Comparison of ENCODE assay signal across 8 cellular contexts in the genomic region with DNA sequence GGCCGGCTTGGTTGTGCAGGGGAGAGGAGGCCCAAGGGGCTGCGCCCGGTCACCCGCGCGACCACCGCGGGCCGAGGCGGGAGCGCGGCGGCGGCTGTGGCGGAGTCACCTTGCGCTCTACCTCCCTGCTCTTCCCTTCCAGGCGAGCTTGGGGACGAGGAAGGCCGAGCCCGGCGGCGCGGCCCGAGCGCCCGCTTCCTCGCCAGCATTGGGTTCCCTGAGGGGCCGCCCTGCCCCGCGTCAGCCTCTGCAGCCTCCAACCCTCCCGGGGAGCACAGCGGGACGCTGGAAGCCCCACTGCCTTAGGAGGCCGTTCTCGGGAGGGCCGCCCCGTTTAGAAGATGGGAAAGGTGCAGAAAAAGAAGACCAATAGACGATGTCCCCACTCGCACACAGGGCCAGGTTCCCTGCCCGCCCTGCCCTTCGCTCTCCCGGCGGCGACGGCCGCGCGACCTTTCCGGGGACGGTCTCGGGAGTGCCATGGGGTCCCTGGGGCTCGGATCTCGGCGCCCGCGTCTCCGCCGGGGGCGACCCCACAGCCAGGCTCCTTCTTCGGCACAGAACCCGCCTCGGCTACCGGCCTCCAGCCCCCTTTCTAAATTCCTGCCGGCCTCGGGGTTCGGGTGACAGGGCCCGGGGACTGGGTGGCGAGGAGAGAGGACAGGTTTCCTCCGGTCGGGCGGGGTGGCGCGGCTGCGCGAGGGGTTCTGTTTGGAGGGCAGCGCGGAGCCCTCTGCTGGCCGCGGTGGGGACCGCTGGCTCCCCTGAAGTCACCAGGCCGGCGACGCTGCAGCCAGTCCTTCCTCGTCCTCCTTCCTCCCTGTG.
DNase-seq lines count a peak whose midpoint lies in the region; ATAC-seq, FAIRE-seq and TF ChIP-seq lines count a peak whose summit lies in the region.

No MANE protein-coding gene starts in this region.

- DNase-seq in ACHN (peak; percentile 75), NCI-H2227 (lab: John Stamatoyannopoulos, UW; ENCODE audit: unreplicated experiment) (peak; percentile 87), cerebellum (ENCODE audit: low spot score) (peak; percentile 91), kidney (peak; percentile 95)
- peak; percentile 71 for DNase-seq in activated CD4-positive, alpha-beta T cell treated with anti-CD3 and anti-CD28 coated beads for 1 hour
- peak; percentile 72 to 84 (median 78) for DNase-seq in stimulated activated CD4-positive, alpha-beta T cell treated with anti-CD3 and anti-CD28 coated beads, Interleukin-12 subunit alpha, Interleukin-12 subunit beta, amount 100 ng/mL, for 48 hours (ENCODE audit: low read depth in 2 of 3, low spot score in 1 of 3)

- H3K4me1 ChIP-seq in kidney (ENCODE audit: control insufficient read depth in 1 of 2, insufficient read depth in 1 of 2, low read depth in 1 of 2, low read length in 2 of 2), result no peaks in the 10 kb centered on the region

- no peaks in the 10 kb centered on the region for H3K9me3 ChIP-seq in kidney (ENCODE audit: control insufficient read depth in 1 of 2, low read length in 2 of 2)

- peak overlapping the region; percentile 44 to 79 for H3K9ac ChIP-seq in kidney (ENCODE audit: low read length in 2 of 2)

- in situ Hi-C loops in ACHN (cut with HindIII; ENCODE audit: low pct_ligation_motif_present, low pct_unique_long_range_greater_than_20kb, low sequenced_read_pairs), result no loop called here

- peak; percentile 85 for TF ChIP-seq CTCF in kidney (IDR thresholded peaks at IDR 0.05; ENCODE audit: borderline replicate concordance, extremely low read depth, insufficient read depth)

- intact Hi-C loops in kidney (cut with DNase I), result no loop called here

- no peaks in the 10 kb centered on the region for H3K36me3 ChIP-seq in kidney (ENCODE audit: control insufficient read depth in 1 of 2, insufficient read depth in 2 of 2, low read length in 2 of 2)

- ATAC-seq in GM18858 (IDR thresholded peaks at IDR 0.05; ENCODE audit: unreplicated experiment) (peak; percentile 95), HG03095 (IDR thresholded peaks at IDR 0.05; ENCODE audit: unreplicated experiment) (peak; percentile 99)

- H3K27ac ChIP-seq in kidney (ENCODE audit: low read depth in 2 of 2, low read length in 2 of 2), result peak overlapping the region; percentile 11 to 47

- H3K4me3 ChIP-seq in kidney (ENCODE audit: low read length in 2 of 2), result peak overlapping the region; percentile 68 to 71

- FAIRE-seq in kidney (lab: Jason Lieb, UNC), result no peak

Comparison
In these comparisons a context has a peak if more than half of its experiments do, and no peak if none do; other contexts are left out.
1. Peak in every context shown above with its lines: DNase-seq, ATAC-seq, H3K4me3 ChIP-seq and H3K27ac ChIP-seq.